Comparison of ENCODE assay signal across 1 cellular context in genomic region chr18:63198098-63198760, GRCh38.
TF ChIP-seq lines count a peak whose summit lies in the region.

No MANE protein-coding gene starts in this region.

TF ChIP-seq in HEK293, 187 proteins besides CTCF, POLR2A, EP300 and RAD21 (continued from another document):
- 0 out of 2 replicates have a peak, but pooled peaks have one; percentile 65 for TF ChIP-seq ZSCAN5A (tag by site-specific recombination; IDR thresholded peaks at IDR 0.05)
- no peak for TF ChIP-seq GLIS2 (tag by site-specific recombination; IDR thresholded peaks at IDR 0.05)
- no peak for TF ChIP-seq PRDM4 (tag by site-specific recombination; IDR thresholded peaks at IDR 0.05)
- TF ChIP-seq ZNF544 (tag by site-specific recombination; IDR thresholded peaks at IDR 0.05), result no peak
- TF ChIP-seq, protein P1, sequence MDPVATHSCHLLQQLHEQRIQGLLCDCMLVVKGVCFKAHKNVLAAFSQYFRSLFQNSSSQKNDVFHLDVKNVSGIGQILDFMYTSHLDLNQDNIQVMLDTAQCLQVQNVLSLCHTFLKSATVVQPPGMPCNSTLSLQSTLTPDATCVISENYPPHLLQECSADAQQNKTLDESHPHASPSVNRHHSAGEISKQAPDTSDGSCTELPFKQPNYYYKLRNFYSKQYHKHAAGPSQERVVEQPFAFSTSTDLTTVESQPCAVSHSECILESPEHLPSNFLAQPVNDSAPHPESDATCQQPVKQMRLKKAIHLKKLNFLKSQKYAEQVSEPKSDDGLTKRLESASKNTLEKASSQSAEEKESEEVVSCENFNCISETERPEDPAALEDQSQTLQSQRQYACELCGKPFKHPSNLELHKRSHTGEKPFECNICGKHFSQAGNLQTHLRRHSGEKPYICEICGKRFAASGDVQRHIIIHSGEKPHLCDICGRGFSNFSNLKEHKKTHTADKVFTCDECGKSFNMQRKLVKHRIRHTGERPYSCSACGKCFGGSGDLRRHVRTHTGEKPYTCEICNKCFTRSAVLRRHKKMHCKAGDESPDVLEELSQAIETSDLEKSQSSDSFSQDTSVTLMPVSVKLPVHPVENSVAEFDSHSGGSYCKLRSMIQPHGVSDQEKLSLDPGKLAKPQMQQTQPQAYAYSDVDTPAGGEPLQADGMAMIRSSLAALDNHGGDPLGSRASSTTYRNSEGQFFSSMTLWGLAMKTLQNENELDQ (tag by site-specific recombination; IDR thresholded peaks at IDR 0.05; ENCODE audit: low read depth), result no peak
- no peak for TF ChIP-seq ZNF548 (tag by site-specific recombination; IDR thresholded peaks at IDR 0.05)
- TF ChIP-seq YY1 (tag by site-specific recombination; IDR thresholded peaks at IDR 0.05), result no peak
- TF ChIP-seq ZNF510 (tag by site-specific recombination; IDR thresholded peaks at IDR 0.05; ENCODE audit: insufficient replicate concordance), result no peak
- no peak for TF ChIP-seq ZBTB20 (tag by site-specific recombination; IDR thresholded peaks at IDR 0.05)
- no peak for TF ChIP-seq ZNF571 (tag by site-specific recombination; IDR thresholded peaks at IDR 0.05)
- no peak for TF ChIP-seq ZNF169 (tag by site-specific recombination; IDR thresholded peaks at IDR 0.05)
- TF ChIP-seq ZNF146 (tag by site-specific recombination; IDR thresholded peaks at IDR 0.05), result peak; percentile 8; the same call in 1 of the 2 replicates
- TF ChIP-seq, protein P2, sequence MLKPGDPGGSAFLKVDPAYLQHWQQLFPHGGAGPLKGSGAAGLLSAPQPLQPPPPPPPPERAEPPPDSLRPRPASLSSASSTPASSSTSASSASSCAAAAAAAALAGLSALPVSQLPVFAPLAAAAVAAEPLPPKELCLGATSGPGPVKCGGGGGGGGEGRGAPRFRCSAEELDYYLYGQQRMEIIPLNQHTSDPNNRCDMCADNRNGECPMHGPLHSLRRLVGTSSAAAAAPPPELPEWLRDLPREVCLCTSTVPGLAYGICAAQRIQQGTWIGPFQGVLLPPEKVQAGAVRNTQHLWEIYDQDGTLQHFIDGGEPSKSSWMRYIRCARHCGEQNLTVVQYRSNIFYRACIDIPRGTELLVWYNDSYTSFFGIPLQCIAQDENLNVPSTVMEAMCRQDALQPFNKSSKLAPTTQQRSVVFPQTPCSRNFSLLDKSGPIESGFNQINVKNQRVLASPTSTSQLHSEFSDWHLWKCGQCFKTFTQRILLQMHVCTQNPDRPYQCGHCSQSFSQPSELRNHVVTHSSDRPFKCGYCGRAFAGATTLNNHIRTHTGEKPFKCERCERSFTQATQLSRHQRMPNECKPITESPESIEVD (tag by site-specific recombination; IDR thresholded peaks at IDR 0.05), result no peak
- TF ChIP-seq GLI4 (tag by site-specific recombination; IDR thresholded peaks at IDR 0.05), result no peak
- TF ChIP-seq KLF9 (tag by site-specific recombination; IDR thresholded peaks at IDR 0.05; ENCODE audit: low read depth), result peak; percentile 33; the same call in 1 of the 2 replicates
- TF ChIP-seq ZFP69B (tag by site-specific recombination; IDR thresholded peaks at IDR 0.05), result no peak
- TF ChIP-seq ZNF792 (tag by site-specific recombination; IDR thresholded peaks at IDR 0.05), result peak; percentile 84; the same call in 1 of the 2 replicates
- TF ChIP-seq ZNF416 (tag by site-specific recombination; IDR thresholded peaks at IDR 0.05), result no peak
- TF ChIP-seq ZNF76 (tag by site-specific recombination; IDR thresholded peaks at IDR 0.05; ENCODE audit: borderline replicate concordance, low read depth), result no peak
- TF ChIP-seq TSHZ1 (tag by site-specific recombination; IDR thresholded peaks at IDR 0.05; ENCODE audit: borderline replicate concordance), result no peak
- no peak for TF ChIP-seq ZNF24 (tag by site-specific recombination; IDR thresholded peaks at IDR 0.05)
- TF ChIP-seq ZNF155 (tag by site-specific recombination; IDR thresholded peaks at IDR 0.05), result no peak; the same call in 1 of the 2 replicates
- 0 out of 2 replicates have a peak, but pooled peaks have one; percentile 35 for TF ChIP-seq ZNF157 (tag by site-specific recombination; IDR thresholded peaks at IDR 0.05)
- no peak for TF ChIP-seq ZNF664 (tag by site-specific recombination; IDR thresholded peaks at IDR 0.05)
- TF ChIP-seq ZNF140 (tag by site-specific recombination; IDR thresholded peaks at IDR 0.05), result no peak
- TF ChIP-seq BCL11B (tag by site-specific recombination; IDR thresholded peaks at IDR 0.05; ENCODE audit: low read depth), result no peak
- TF ChIP-seq ZSCAN23 (tag by site-specific recombination; IDR thresholded peaks at IDR 0.05), result no peak
- TF ChIP-seq ZNF791 (tag by site-specific recombination; IDR thresholded peaks at IDR 0.05), result 0 out of 2 replicates have a peak, but pooled peaks have one; percentile 36
- TF ChIP-seq KLF8 (tag by site-specific recombination; IDR thresholded peaks at IDR 0.05), result no peak
- TF ChIP-seq ZNF768 (tag by site-specific recombination; IDR thresholded peaks at IDR 0.05), result no peak
